In the genomic region with DNA sequence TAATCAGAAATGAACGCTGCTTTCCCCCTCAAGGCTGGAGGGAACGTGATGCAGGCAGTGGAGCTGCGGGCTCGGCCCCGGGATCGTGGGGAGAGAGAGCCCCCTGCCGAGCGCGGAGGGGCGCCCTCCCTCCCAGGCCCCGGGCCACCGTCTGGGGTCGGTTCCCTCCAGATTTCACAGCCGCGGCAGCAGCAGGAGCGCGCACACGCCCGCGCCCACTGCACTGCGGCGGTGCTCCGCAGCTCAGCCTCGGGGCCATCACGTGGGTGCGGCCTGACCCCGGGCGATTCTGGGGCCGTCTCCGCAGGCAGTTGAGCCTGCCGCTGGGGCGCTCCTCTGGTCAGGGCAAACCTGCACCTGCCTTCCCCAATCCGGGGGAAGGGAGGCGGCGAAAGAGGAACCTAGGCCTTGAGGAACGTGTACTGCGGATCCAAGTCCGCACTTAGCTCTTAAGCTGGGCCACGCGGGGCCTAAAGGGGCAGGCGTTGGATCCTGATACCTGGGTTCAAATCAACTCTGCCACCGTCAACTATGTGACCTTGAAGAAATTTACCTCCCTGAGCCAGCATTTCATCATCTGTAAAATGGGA, we compare ENCODE assay signal across 7 cellular contexts. TPM values are rescaled to one million over a fixed set of nuclear protein-coding genes. Genes with fewer than 3 reads are reported as not detected.
DNase-seq lines count a peak whose midpoint lies in the region; ATAC-seq and TF ChIP-seq lines count a peak whose summit lies in the region.

No MANE protein-coding gene starts in this region.

- TF ChIP-seq CTCF in GM23338 (conservative IDR thresholded peaks at IDR 0.05; ENCODE audit: low read depth in 2 of 2) = peak in 1 of 2 experiments; percentile 62; a peak in 3 of 4 replicates
- TF ChIP-seq CTCF in mammary epithelial cell (conservative IDR thresholded peaks at IDR 0.05 in 1 of 2, IDR thresholded peaks at IDR 0.05 in 1 of 2; ENCODE audit: extremely low read depth in 1 of 2, insufficient read depth in 1 of 2, low read depth in 1 of 2, low read length in 2 of 2) = peak in 1 of 2 donors; percentile 19

- H3K79me2 ChIP-seq in GM23338 (replicated peaks; ENCODE audit: insufficient read depth) = no peaks in the 10 kb centered on the region
- H3K79me2 ChIP-seq in mammary epithelial cell (ENCODE audit: insufficient read depth, low read length) = no peaks in the 10 kb centered on the region

- H3K36me3 ChIP-seq in GM23338 (ENCODE audit: insufficient read depth) (no peaks in the 10 kb centered on the region), mammary epithelial cell (ENCODE audit: insufficient read depth, low read length) (no peaks in the 10 kb centered on the region), skeletal muscle satellite cell (ENCODE audit: insufficient read depth, low read length) (no peaks in the 10 kb centered on the region)

- DNase-seq in GM03348 (ENCODE audit: low spot score) (peak; percentile 48), GM23338 (ENCODE audit: low spot score) (peak; percentile 85), NOMO-1 (lab: John Stamatoyannopoulos, UW; ENCODE audit: unreplicated experiment in 2 of 2) (peak; percentile 82 to 84), mammary epithelial cell (no peak), iPS-NIHi7 (ENCODE audit: extremely low spot score) (peak; percentile 74), H4 (ENCODE audit: low spot score) (no peak)

- peaks cover 26% of the 10 kb centered on the region for H3K4me1 Mint-ChIP-seq in GM23338

- H3K27ac Mint-ChIP-seq in GM23338 = no peak overlapping the region

- H3K4me3 ChIP-seq in GM23338 (peak overlapping the region; percentile 57), mammary epithelial cell (replicated peaks in 1 of 3; ENCODE audit: insufficient read depth in 1 of 3, low read depth in 2 of 3, low read length in 3 of 3) (peak overlapping the region in 1 of 3 experiments; percentile 18), skeletal muscle satellite cell (ENCODE audit: low read length) (peak overlapping the region; percentile 67)

- H4K20me1 ChIP-seq in GM23338 (replicated peaks; ENCODE audit: insufficient read depth) (no peaks in the 10 kb centered on the region), mammary epithelial cell (ENCODE audit: insufficient read depth, low read length) (no peaks in the 10 kb centered on the region)

- CTCF ChIA-PET in mammary epithelial cell (lab: Charles Lee; ENCODE audit: low non-redundant PET) = no interaction called here

- no peaks in the 10 kb centered on the region for H3K36me3 Mint-ChIP-seq in GM23338 (ENCODE audit: low read depth)

- dilution Hi-C loops in mammary epithelial cell (cut with HindIII; ENCODE audit: low sequenced_read_pairs) = no loop called here

- WGBS in mammary epithelial cell (ENCODE audit: low coverage, missing lambda C conversion rate) = 30% methylated on average over 23 of the region's 42 CpGs

- intact Hi-C loops in mammary epithelial cell (cut with micrococcal nuclease) = no loop called here

- in situ Hi-C loops in mammary epithelial cell (cut with MboI; ENCODE audit: low sequenced_read_pairs in 2 of 2) = no loop called here

- H3K27me3 ChIP-seq in GM23338 (ENCODE audit: insufficient read depth) (peaks cover 29% of the 10 kb centered on the region), mammary epithelial cell (ENCODE audit: insufficient read depth, low read length) (no peaks in the 10 kb centered on the region), skeletal muscle satellite cell (ENCODE audit: control insufficient read depth, insufficient read depth, low read length) (peaks cover 53% of the 10 kb centered on the region)

- H3K27ac ChIP-seq in GM23338 (ENCODE audit: low read depth) (no peak overlapping the region), mammary epithelial cell (ENCODE audit: insufficient read depth, low read depth, low read length) (no peak overlapping the region)

- H3F3A ChIP-seq in GM23338 (replicated peaks; ENCODE audit: low read depth) = peaks cover 16% of the 10 kb centered on the region

- no peaks in the 10 kb centered on the region for H3K9me3 ChIP-seq in mammary epithelial cell (replicated peaks; ENCODE audit: insufficient read depth, low read length)
- H3K9me3 ChIP-seq in skeletal muscle satellite cell (replicated peaks; ENCODE audit: low read length) = no peaks in the 10 kb centered on the region

- H2AFZ ChIP-seq in GM23338 (peak overlapping the region; percentile 97), mammary epithelial cell (ENCODE audit: low read depth, low read length) (peak overlapping the region; percentile 20)

- H3K4me2 ChIP-seq in GM23338 (peak overlapping the region; percentile 76), mammary epithelial cell (ENCODE audit: insufficient read depth, low read depth, low read length) (peak overlapping the region; percentile 67), skeletal muscle satellite cell (ENCODE audit: low read length) (peak overlapping the region; percentile 85)

- no peaks in the 10 kb centered on the region for H3K9me2 ChIP-seq in GM23338 (ENCODE audit: insufficient read depth)

- H3K9me3 Mint-ChIP-seq in GM23338 = no peaks in the 10 kb centered on the region

- no TSS peak for BruUV-seq in mammary epithelial cell (replicated peaks; lab: Mats Ljungman, UMichigan)

- H3K27me3 Mint-ChIP-seq in GM23338 (ENCODE audit: insufficient read depth, low read depth, poor library complexity) = peaks cover 32% of the 10 kb centered on the region

- H3K4me3 Mint-ChIP-seq in GM23338 = peak overlapping the region; percentile 67

- H3K4me1 ChIP-seq in GM23338 (ENCODE audit: insufficient read depth) (peaks cover 22% of the 10 kb centered on the region), mammary epithelial cell (ENCODE audit: insufficient read depth, low read length) (peaks cover 9% of the 10 kb centered on the region), skeletal muscle satellite cell (ENCODE audit: control insufficient read depth, insufficient read depth, low read length) (no peaks in the 10 kb centered on the region)

- peak; percentile 93 for ATAC-seq in GM23338

- H3K9ac ChIP-seq in mammary epithelial cell (ENCODE audit: insufficient read depth, low read length) (no peak overlapping the region), skeletal muscle satellite cell (ENCODE audit: low read depth, low read length) (peak overlapping the region; percentile 25)

TF ChIP-seq in GM23338, 12 proteins besides CTCF, POLR2A, EP300 and RAD21:
- no peak for TF ChIP-seq REST (IDR thresholded peaks at IDR 0.05; ENCODE audit: unreplicated experiment)
- TF ChIP-seq NANOG (IDR thresholded peaks at IDR 0.05; ENCODE audit: borderline replicate concordance) = no peak
- TF ChIP-seq POLR2AphosphoS5 (IDR thresholded peaks at IDR 0.05; ENCODE audit: low read depth) = peak; percentile 43; the same call in 1 of the 2 replicates
TF ChIP-seq in GM23338: peak in this region for 1.

RNA-seq across cellular contexts. Expression of gene DELE1, which starts 9.4 kb away (rescaled TPM):
- 50.0 and 62.2 TPM in 2 replicates for total RNA-seq in GM23338 (2014; rRNA removed; shearing (Covaris generic))
- polyA plus RNA-seq in GM23338 (2016; fragmentation: Nextera tagmentation; extraction: Ambion mirVana) (25.6 and 26.9 TPM in 2 replicates), mammary epithelial cell (39.8 TPM)
- total RNA-seq in mammary epithelial cell = 10 to 100 TPM; 39.5 to 51.4 TPM
- polyA minus RNA-seq in mammary epithelial cell = 37.7 TPM
- 24.8 and 34.3 TPM in 2 replicates for total RNA-seq in skeletal muscle satellite cell (2012; rRNA removed)
- 37.3 and 57.4 TPM in 2 replicates for total RNA-seq in H4 (2014; rRNA removed; shearing (Covaris generic))

RNA-seq across cellular contexts. Expression of gene PCDH1, which starts 36.0 kb away (rescaled TPM):
- total RNA-seq in GM23338 (2014; rRNA removed; shearing (Covaris generic)) = 155 and 183 TPM in 2 replicates
- polyA plus RNA-seq in GM23338 (2016; fragmentation: Nextera tagmentation; extraction: Ambion mirVana) (26.2 and 27.8 TPM in 2 replicates), mammary epithelial cell (41.7 TPM)
- 10 to 100 TPM; 41.7 to 41.8 TPM for total RNA-seq in mammary epithelial cell
- 130 TPM for polyA minus RNA-seq in mammary epithelial cell
- total RNA-seq in skeletal muscle satellite cell (2012; rRNA removed) = under 0.01 TPM in 1 of 2 replicates, not detected in the other
- total RNA-seq in H4 (2014; rRNA removed; shearing (Covaris generic)) = 1.2 and 6.6 TPM in 2 replicates

RNA-seq across cellular contexts. Expression of gene PCDH12, which starts 43.8 kb away (rescaled TPM):
- total RNA-seq in GM23338 (2014; rRNA removed; shearing (Covaris generic)) = 0.12 and 0.14 TPM in 2 replicates
- polyA plus RNA-seq in GM23338 (2016; fragmentation: Nextera tagmentation; extraction: Ambion mirVana) = 0.29 and 0.33 TPM in 2 replicates
- total RNA-seq in mammary epithelial cell = 1 to 10 TPM in 1 of 2 donors, under 1 TPM in 1; 0.17 to 1.2 TPM
- 0.07 TPM for polyA plus RNA-seq in mammary epithelial cell
- 0.10 TPM for polyA minus RNA-seq in mammary epithelial cell
- total RNA-seq in skeletal muscle satellite cell (2012; rRNA removed) = 1.7 and 4.8 TPM in 2 replicates
- not detected in 2 replicates for total RNA-seq in H4 (2014; rRNA removed; shearing (Covaris generic))

RNA-seq across cellular contexts. Expression of gene RNF14, which starts 54.7 kb away (rescaled TPM):
- total RNA-seq in GM23338 (2014; rRNA removed; shearing (Covaris generic)) = 18.1 and 19.0 TPM in 2 replicates
- polyA plus RNA-seq in GM23338 (2016; fragmentation: Nextera tagmentation; extraction: Ambion mirVana) = 4.5 and 8.9 TPM in 2 replicates
- total RNA-seq in mammary epithelial cell = 10 to 100 TPM; 60.4 to 93.7 TPM
- 33.2 TPM for polyA plus RNA-seq in mammary epithelial cell
- 145 TPM for polyA minus RNA-seq in mammary epithelial cell
- 58.8 and 79.7 TPM in 2 replicates for total RNA-seq in skeletal muscle satellite cell (2012; rRNA removed)
- 60.5 and 75.9 TPM in 2 replicates for total RNA-seq in H4 (2014; rRNA removed; shearing (Covaris generic))

Comparison
In these comparisons a context has a peak if more than half of its experiments do, and no peak if none do; other contexts are left out.
1. DNase-seq: peak in GM03348 (single experiment), GM23338 (single experiment), NOMO-1 (2 of 2) and iPS-NIHi7 (single experiment); none in mammary epithelial cell (single experiment) and H4 (single experiment).
2. Peak in every context shown above with its lines, with median percentiles within 50 percentile points of each other: H3K4me2 ChIP-seq.